In genomic region chr1:41226816-41227215, GRCh38 we compare ENCODE assay signal across 1 cellular context.
TF ChIP-seq lines count a peak whose summit lies in the region.

No MANE protein-coding gene starts in this region.

TF ChIP-seq in HEK293, 187 proteins besides CTCF, POLR2A, EP300 and RAD21 (continued from another document):
- TF ChIP-seq, protein P1, sequence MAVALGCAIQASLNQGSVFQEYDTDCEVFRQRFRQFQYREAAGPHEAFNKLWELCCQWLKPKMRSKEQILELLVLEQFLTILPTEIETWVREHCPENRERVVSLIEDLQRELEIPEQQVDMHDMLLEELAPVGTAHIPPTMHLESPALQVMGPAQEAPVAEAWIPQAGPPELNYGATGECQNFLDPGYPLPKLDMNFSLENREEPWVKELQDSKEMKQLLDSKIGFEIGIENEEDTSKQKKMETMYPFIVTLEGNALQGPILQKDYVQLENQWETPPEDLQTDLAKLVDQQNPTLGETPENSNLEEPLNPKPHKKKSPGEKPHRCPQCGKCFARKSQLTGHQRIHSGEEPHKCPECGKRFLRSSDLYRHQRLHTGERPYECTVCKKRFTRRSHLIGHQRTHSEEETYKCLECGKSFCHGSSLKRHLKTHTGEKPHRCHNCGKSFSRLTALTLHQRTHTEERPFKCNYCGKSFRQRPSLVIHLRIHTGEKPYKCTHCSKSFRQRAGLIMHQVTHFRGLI (tag by site-specific recombination; IDR thresholded peaks at IDR 0.05) = no peak
- peak; percentile 79 for TF ChIP-seq ZBTB17 (tag by site-specific recombination; IDR thresholded peaks at IDR 0.05)
- no peak for TF ChIP-seq ZNF274 (IDR thresholded peaks at IDR 0.05; ENCODE audit: low read length)
- TF ChIP-seq ZNF274 (tag by site-specific recombination; IDR thresholded peaks at IDR 0.05; ENCODE audit: borderline replicate concordance) = no peak
- TF ChIP-seq, protein P2, sequence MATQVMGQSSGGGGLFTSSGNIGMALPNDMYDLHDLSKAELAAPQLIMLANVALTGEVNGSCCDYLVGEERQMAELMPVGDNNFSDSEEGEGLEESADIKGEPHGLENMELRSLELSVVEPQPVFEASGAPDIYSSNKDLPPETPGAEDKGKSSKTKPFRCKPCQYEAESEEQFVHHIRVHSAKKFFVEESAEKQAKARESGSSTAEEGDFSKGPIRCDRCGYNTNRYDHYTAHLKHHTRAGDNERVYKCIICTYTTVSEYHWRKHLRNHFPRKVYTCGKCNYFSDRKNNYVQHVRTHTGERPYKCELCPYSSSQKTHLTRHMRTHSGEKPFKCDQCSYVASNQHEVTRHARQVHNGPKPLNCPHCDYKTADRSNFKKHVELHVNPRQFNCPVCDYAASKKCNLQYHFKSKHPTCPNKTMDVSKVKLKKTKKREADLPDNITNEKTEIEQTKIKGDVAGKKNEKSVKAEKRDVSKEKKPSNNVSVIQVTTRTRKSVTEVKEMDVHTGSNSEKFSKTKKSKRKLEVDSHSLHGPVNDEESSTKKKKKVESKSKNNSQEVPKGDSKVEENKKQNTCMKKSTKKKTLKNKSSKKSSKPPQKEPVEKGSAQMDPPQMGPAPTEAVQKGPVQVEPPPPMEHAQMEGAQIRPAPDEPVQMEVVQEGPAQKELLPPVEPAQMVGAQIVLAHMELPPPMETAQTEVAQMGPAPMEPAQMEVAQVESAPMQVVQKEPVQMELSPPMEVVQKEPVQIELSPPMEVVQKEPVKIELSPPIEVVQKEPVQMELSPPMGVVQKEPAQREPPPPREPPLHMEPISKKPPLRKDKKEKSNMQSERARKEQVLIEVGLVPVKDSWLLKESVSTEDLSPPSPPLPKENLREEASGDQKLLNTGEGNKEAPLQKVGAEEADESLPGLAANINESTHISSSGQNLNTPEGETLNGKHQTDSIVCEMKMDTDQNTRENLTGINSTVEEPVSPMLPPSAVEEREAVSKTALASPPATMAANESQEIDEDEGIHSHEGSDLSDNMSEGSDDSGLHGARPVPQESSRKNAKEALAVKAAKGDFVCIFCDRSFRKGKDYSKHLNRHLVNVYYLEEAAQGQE (tag by site-specific recombination; IDR thresholded peaks at IDR 0.05) = no peak
- TF ChIP-seq TRIM28 (IDR thresholded peaks at IDR 0.05; ENCODE audit: borderline replicate concordance, low read length) = no peak
- no peak for TF ChIP-seq ZNF157 (tag by site-specific recombination; IDR thresholded peaks at IDR 0.05)
